In the genomic region with DNA sequence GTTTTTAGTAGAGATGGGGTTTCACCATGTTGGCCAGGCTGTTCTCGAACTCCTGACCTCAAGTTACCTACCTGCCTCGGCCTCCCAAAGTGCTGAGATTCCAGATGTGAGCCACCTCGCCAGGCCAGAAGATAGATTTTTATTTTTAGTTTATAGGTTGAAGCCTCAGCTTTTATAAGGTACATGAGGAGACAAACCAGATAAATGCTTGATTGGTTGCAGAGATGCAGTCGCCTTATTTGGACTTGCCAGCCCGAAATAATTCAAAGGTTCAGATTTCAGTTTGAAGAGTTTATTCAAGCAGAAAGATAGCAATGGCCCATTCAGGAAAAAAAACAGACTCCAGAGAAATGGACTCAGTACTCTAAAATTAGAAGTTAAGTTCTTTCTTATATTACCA, we compare ENCODE assay signal across 25 cellular contexts. TPM values are rescaled to one million over a fixed set of nuclear protein-coding genes. Genes with fewer than 3 reads are reported as not detected.
"Had no signal": no experiment of that assay in that cellular context is flagged by ENCODE, and none has a peak within 500 bp of the region (broad histone marks: within the 10 kb centered on the region; RNA-seq: fewer than 3 reads in every experiment).

No MANE protein-coding gene starts in this region.

- H3K36me3 ChIP-seq: esophagus squamous epithelium, ovary, right atrium auricular region, spleen had no signal

- DNase-seq: activated CD4-positive, alpha-beta memory T cell treated with anti-CD3 and anti-CD28 coated beads, Interleukin-2, amount 10 ng/mL, durations not matched to agents 7 days and 5 days; activated CD4-positive, alpha-beta T cell treated with anti-CD3 and anti-CD28 coated beads for 1 hour; activated CD4-positive, alpha-beta T cell treated with anti-CD3 and anti-CD28 coated beads, Interleukin-2, amount 10 ng/mL, durations not matched to agents 7 days and 5 days; activated CD8-positive, alpha-beta memory T cell treated with anti-CD3 and anti-CD28 coated beads, Interleukin-2, amount 50 U/mL, for 48 hours; activated gamma-delta T cell; activated naive CD4-positive, alpha-beta T cell treated with anti-CD3 and anti-CD28 coated beads, Interleukin-2, amount 10 ng/mL, durations not matched to agents 7 days and 5 days; activated naive CD8-positive, alpha-beta T cell treated with anti-CD3 and anti-CD28 coated beads, Interleukin-2, amount 10 ng/mL, durations not matched to agents 7 days and 5 days; activated T-cell treated with anti-CD3 and anti-CD28 coated beads, Interleukin-2, amount 50 U/mL, for 24 hours; central memory CD4-positive, alpha-beta T cell; esophagus squamous epithelium; heart right ventricle; left lung; natural killer cell; ovary; psoas muscle; spleen; stimulated activated naive CD4-positive, alpha-beta T cell treated with Interleukin-2 at 50 U/mL for 16 hours; T-helper 9 cell; transverse colon had no signal

- H3K4me3 ChIP-seq: esophagus squamous epithelium, heart right ventricle, left lung, lung, ovary, psoas muscle, right atrium auricular region, spleen, transverse colon had no signal

- ATAC-seq: heart right ventricle, left lung, natural killer cell, psoas muscle had no signal

- H3K4me1 ChIP-seq: psoas muscle had no signal

- H3K27ac ChIP-seq: epithelial cell of prostate, esophagus squamous epithelium, heart right ventricle, left lung, ovary, psoas muscle, right atrium auricular region, spleen had no signal

- H3K9me3 ChIP-seq: heart right ventricle, ovary, psoas muscle, right atrium auricular region had no signal

- H3K27me3 ChIP-seq: esophagus squamous epithelium, heart right ventricle, left lung, ovary, right atrium auricular region, transverse colon had no signal

- FAIRE-seq: astrocyte, islet of Langerhans, TTC549 had no signal

RNA-seq across cellular contexts. Expression of a gene that starts 3.1 kb away (rescaled TPM):
- total RNA-seq: astrocyte had no signal

RNA-seq across cellular contexts. Expression of a gene that starts 34.3 kb away (rescaled TPM):
- total RNA-seq: astrocyte had no signal

RNA-seq across cellular contexts. Expression of a gene that starts 42.1 kb away (rescaled TPM):
- total RNA-seq: astrocyte had no signal
